26 cellular contexts compared by ENCODE assay signal in genomic region chr2:138321458-138321857, GRCh38.
DNase-seq lines count a peak whose midpoint lies in the region; ATAC-seq and TF ChIP-seq lines count a peak whose summit lies in the region.
"Had no signal": no experiment of that assay in that cellular context is flagged by ENCODE, and none has a peak within 500 bp of the region (broad histone marks: within the 10 kb centered on the region; RNA-seq: fewer than 3 reads in every experiment).

No MANE protein-coding gene starts in this region.

- DNase-seq in DMS53 treated with DMSO at 0.1 percent for 48 hours (lab: John Stamatoyannopoulos, UW; ENCODE audit: unreplicated experiment) (peak; percentile 38), NCI-H1436 treated with DMSO at 0.1 percent for 48 hours (lab: John Stamatoyannopoulos, UW) (peak; percentile 69), NCI-H2171 treated with DMSO at 0.1 percent for 48 hours (lab: John Stamatoyannopoulos, UW) (peak; percentile 92), body of pancreas (peak; percentile 41 to 71 (median 64)), breast epithelium (ENCODE audit: low spot score in 2 of 2) (no peak)
- no peak for DNase-seq in activated naive CD4-positive, alpha-beta T cell treated with anti-CD3 and anti-CD28 coated beads, Interleukin-2, amount 50 U/mL, for 16 hours
- DNase-seq in NK-92 treated with Interleukin-12 subunit alpha and Interleukin-12 subunit beta, amount 100 ng/mL, for 24 hours (lab: John Stamatoyannopoulos, UW), result no peak
- DNase-seq: activated CD4-positive, CD25-positive, alpha-beta regulatory T cell treated with anti-CD3 and anti-CD28 coated beads, Interleukin-2, amount 50 U/mL, for 72 hours; activated naive CD4-positive, alpha-beta T cell treated with Interleukin-2 at 50 U/mL for 16 hours; activated T-cell treated with anti-CD3 and anti-CD28 coated beads, Interleukin-2, amount 50 U/mL, for 4 hours; anterior cingulate cortex; C1 segment of cervical spinal cord; central memory CD4-positive, alpha-beta T cell; dermis blood vessel endothelial cell; H7; head of caudate nucleus; KBM-7; left cardiac atrium; mesenchymal stem cell; SIG-M5; stimulated activated CD4-positive, alpha-beta T cell treated with anti-CD3 and anti-CD28 coated beads, Interleukin-4, amount 100 ng/mL, for 1 hour; stimulated activated naive CD4-positive, alpha-beta T cell; T-cell had no signal

- TF ChIP-seq POLR2A in body of pancreas (IDR thresholded peaks at IDR 0.05) (no peak), breast epithelium (IDR thresholded peaks at IDR 0.05) (no peak)

- H3K4me1 ChIP-seq in body of pancreas, result peaks cover 21% of the 10 kb centered on the region
- H3K4me1 ChIP-seq in breast epithelium, result no peaks in the 10 kb centered on the region

- TF ChIP-seq CTCF in body of pancreas (IDR thresholded peaks at IDR 0.05) (no peak), breast epithelium (IDR thresholded peaks at IDR 0.05) (no peak)

- H3K9me3 ChIP-seq in body of pancreas (no peaks in the 10 kb centered on the region), breast epithelium (no peaks in the 10 kb centered on the region)
- H3K9me3 ChIP-seq: thoracic aorta had no signal

- no peaks in the 10 kb centered on the region for H3K36me3 ChIP-seq in body of pancreas (replicated peaks in 1 of 2; ENCODE audit: insufficient read depth in 1 of 2, low read depth in 2 of 2)
- no peaks in the 10 kb centered on the region for H3K36me3 ChIP-seq in breast epithelium
- H3K36me3 ChIP-seq: thoracic aorta had no signal

- no peaks in the 10 kb centered on the region for H3K27me3 ChIP-seq in body of pancreas
- H3K27me3 ChIP-seq in breast epithelium, result no peaks in the 10 kb centered on the region

- ATAC-seq in body of pancreas (peak; percentile 51), GM18511 (IDR thresholded peaks at IDR 0.05; ENCODE audit: unreplicated experiment) (no peak)
- ATAC-seq: activated T-cell treated with anti-CD3 and anti-CD28 coated beads, Interleukin-2, amount 50 U/mL, for 4 hours; left cardiac atrium; T-cell had no signal

- H3K4me3 ChIP-seq in body of pancreas (no peak overlapping the region), breast epithelium (no peak overlapping the region)
- H3K4me3 ChIP-seq: skin epidermis, thoracic aorta had no signal

- intact Hi-C loops in body of pancreas (cut with DNase I) (no loop called here), breast epithelium (cut with DNase I; ENCODE audit: low total_unique reads) (no loop called here)

- peak overlapping the region in 2 of 4 donors; percentile 25 to 33 for H3K27ac ChIP-seq in body of pancreas
- H3K27ac ChIP-seq in breast epithelium, result no peak overlapping the region
- H3K27ac ChIP-seq: skin epidermis, thoracic aorta had no signal

- 35 to 43% methylated on average over 2 of the region's 2 CpGs for WGBS in body of pancreas, 2 donors

Comparison
In these comparisons a context has a peak if more than half of its experiments do, and no peak if none do; other contexts are left out.
1. DNase-seq: peak in DMS53 treated with DMSO at 0.1 percent for 48 hours (single experiment), NCI-H1436 treated with DMSO at 0.1 percent for 48 hours (single experiment), NCI-H2171 treated with DMSO at 0.1 percent for 48 hours (single experiment) and body of pancreas (4 of 4); none in breast epithelium (0 of 2), activated naive CD4-positive, alpha-beta T cell treated with anti-CD3 and anti-CD28 coated beads, Interleukin-2, amount 50 U/mL, for 16 hours (single experiment) and NK-92 treated with Interleukin-12 subunit alpha and Interleukin-12 subunit beta, amount 100 ng/mL, for 24 hours (single experiment).